9 cellular contexts compared by ENCODE assay signal in genomic region chr12:10716704-10717315, GRCh38. TPM values are rescaled to one million over a fixed set of nuclear protein-coding genes. Genes with fewer than 3 reads are reported as not detected.
DNase-seq lines count a peak whose midpoint lies in the region; ATAC-seq and TF ChIP-seq lines count a peak whose summit lies in the region.
"Had no signal": no experiment of that assay in that cellular context is flagged by ENCODE, and none has a peak within 500 bp of the region (broad histone marks: within the 10 kb centered on the region; RNA-seq: fewer than 3 reads in every experiment).

No MANE protein-coding gene starts in this region.

- WGBS in lung, 2 donors, result 54 to 81% methylated on average over 6 of the region's 6 CpGs

- peaks cover 5 to 9% of the 10 kb centered on the region in 2 donors for H3K4me1 ChIP-seq in lung (ENCODE audit: control insufficient read depth in 2 of 2, insufficient read depth in 2 of 2, low read length in 2 of 2)

- no peak for TF ChIP-seq CTCF in cardiac fibroblast (IDR thresholded peaks at IDR 0.05; ENCODE audit: low read depth, low read length)
- no peak for TF ChIP-seq CTCF in lung (IDR thresholded peaks at IDR 0.05; ENCODE audit: control extremely low read depth, extremely low read depth)

- H3K27ac ChIP-seq in lung (ENCODE audit: low read depth in 1 of 2, low read length in 1 of 2), result peak overlapping the region in 1 of 2 donors; percentile 62

- peak overlapping the region in 1 of 2 donors; percentile 32 for H3K4me3 ChIP-seq in cardiac fibroblast (replicated peaks in 1 of 2; ENCODE audit: low read depth in 2 of 2, low read length in 2 of 2)
- no peak overlapping the region for H3K4me3 ChIP-seq in lung
- H3K4me3 ChIP-seq: BLaER1 treated with 17β-estradiol and CSF1 and Interleukin-3, amounts not matched to agents 10 nM and 100 nM had no signal

- DNase-seq in NCI-H2081 (lab: John Stamatoyannopoulos, UW) (peak; percentile 2 to 3), NCI-H2081 treated with DMSO at 0.1 percent for 48 hours (lab: John Stamatoyannopoulos, UW) (no peak), cardiac fibroblast (ENCODE audit: low read depth in 2 of 2) (peak; percentile 89 to 93), lung (ENCODE audit: low spot score) (peak; percentile 68), ureter (ENCODE audit: low spot score) (peak; percentile 90), NCI-H1048 (lab: John Stamatoyannopoulos, UW) (no peak)

- no peaks in the 10 kb centered on the region for H3K9me3 ChIP-seq in lung (ENCODE audit: control insufficient read depth in 2 of 2, insufficient read depth in 1 of 2, low read length in 1 of 2)
- H3K9me3 ChIP-seq: BLaER1 treated with 17β-estradiol and CSF1 and Interleukin-3, amounts not matched to agents 10 nM and 100 nM had no signal

- no peaks in the 10 kb centered on the region for H3K27me3 ChIP-seq in lung (ENCODE audit: control insufficient read depth, insufficient read depth)
- H3K27me3 ChIP-seq: BLaER1 treated with 17β-estradiol and CSF1 and Interleukin-3, amounts not matched to agents 10 nM and 100 nM had no signal

- ATAC-seq in lung (ENCODE audit: insufficient read depth, low FRiP score), result peak; percentile 66
- no peak for ATAC-seq in activated CD4-positive, CD25-positive, alpha-beta regulatory T cell treated with anti-CD3 and anti-CD28 coated beads, Interleukin-2, amount 50 U/mL, for 24 hours
- ATAC-seq in HG03460 (IDR thresholded peaks at IDR 0.05; ENCODE audit: unreplicated experiment), result no peak

- peaks cover 7 to 32% of the 10 kb centered on the region in 2 donors for H3K36me3 ChIP-seq in lung (ENCODE audit: control insufficient read depth in 2 of 2, insufficient read depth in 2 of 2, low read length in 2 of 2)

RNA-seq across cellular contexts. Expression of gene YBX3, which starts 6.3 kb away (rescaled TPM):
- total RNA-seq in lung (100 to 1,000 TPM; 134 to 299 TPM), ureter (318 TPM)
- polyA plus RNA-seq in lung, result 100 to 1,000 TPM; 228 to 276 TPM

RNA-seq across cellular contexts. Expression of gene STYK1, which starts 43.0 kb away (rescaled TPM):
- 1 to 10 TPM in 1 of 2 donors, under 1 TPM in 1; 0.77 to 1.0 TPM for total RNA-seq in lung
- polyA plus RNA-seq in lung, result 1 to 10 TPM in 1 of 2 donors, under 1 TPM in 1; 0.67 to 1.3 TPM
- total RNA-seq in ureter, result 13.2 TPM

Comparison
In these comparisons a context has a peak if more than half of its experiments do, and no peak if none do; other contexts are left out.
1. DNase-seq: peak in NCI-H2081 (2 of 2), cardiac fibroblast (2 of 2), lung (single experiment) and ureter (single experiment); none in NCI-H2081 treated with DMSO at 0.1 percent for 48 hours (single experiment) and NCI-H1048 (single experiment).